ENCODE assay signal across 8 cellular contexts in the genomic region with DNA sequence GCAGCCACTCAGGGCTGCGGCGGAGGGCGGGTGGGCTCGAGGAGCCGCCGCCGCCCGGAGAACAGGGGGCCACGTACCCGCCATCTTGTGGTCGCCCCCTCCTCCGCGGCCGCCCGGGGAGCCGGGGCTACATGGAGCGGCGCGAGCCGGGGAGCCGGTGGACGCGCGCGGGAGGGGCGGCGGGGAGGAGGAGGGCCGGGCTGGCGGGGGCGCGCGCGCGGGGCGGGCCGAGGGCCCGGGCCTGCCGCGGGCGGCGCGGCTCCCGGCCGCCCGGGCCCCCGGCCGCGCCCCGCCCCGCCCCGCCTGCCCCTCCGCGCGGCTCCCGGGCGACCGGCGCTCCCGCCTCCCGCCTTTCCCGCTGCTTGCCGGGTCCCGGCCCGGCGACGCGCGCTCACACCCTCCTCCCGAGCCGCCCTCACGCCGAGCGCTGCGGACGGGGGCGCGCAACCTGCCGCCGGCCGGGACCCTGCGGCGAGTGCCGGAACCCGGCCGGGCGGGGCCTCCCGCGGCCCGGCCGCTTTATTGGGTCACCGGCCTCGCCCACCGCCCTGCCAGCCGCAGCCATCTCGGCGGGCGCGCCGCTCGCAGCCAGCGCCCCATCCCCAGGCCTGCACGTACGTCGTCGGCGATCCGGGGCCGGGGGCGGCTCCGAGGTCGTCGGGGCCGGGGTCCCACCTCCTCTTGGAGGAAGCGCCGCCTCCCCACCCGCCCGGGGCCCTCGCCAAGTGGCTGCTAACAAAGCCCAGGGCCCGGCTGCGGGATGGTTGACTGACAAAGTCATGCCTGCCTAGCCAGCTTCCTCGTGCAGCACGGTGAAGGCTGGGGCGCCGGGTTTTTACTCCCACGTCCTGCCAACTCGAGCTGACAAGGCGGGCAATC. TPM values are rescaled to one million over a fixed set of nuclear protein-coding genes. Genes with fewer than 3 reads are reported as not detected.
DNase-seq lines count a peak whose midpoint lies in the region; FAIRE-seq and TF ChIP-seq lines count a peak whose summit lies in the region.

A gene with protein sequence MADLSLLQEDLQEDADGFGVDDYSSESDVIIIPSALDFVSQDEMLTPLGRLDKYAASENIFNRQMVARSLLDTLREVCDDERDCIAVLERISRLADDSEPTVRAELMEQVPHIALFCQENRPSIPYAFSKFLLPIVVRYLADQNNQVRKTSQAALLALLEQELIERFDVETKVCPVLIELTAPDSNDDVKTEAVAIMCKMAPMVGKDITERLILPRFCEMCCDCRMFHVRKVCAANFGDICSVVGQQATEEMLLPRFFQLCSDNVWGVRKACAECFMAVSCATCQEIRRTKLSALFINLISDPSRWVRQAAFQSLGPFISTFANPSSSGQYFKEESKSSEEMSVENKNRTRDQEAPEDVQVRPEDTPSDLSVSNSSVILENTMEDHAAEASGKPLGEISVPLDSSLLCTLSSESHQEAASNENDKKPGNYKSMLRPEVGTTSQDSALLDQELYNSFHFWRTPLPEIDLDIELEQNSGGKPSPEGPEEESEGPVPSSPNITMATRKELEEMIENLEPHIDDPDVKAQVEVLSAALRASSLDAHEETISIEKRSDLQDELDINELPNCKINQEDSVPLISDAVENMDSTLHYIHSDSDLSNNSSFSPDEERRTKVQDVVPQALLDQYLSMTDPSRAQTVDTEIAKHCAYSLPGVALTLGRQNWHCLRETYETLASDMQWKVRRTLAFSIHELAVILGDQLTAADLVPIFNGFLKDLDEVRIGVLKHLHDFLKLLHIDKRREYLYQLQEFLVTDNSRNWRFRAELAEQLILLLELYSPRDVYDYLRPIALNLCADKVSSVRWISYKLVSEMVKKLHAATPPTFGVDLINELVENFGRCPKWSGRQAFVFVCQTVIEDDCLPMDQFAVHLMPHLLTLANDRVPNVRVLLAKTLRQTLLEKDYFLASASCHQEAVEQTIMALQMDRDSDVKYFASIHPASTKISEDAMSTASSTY (minus strand): TSS at position 159 of the 879 bp plus-strand sequence. CDS start 75 bp downstream, at position 84.

- intact Hi-C loops in vagina (cut with DNase I) = no loop called here

- H3K4me3 ChIP-seq in astrocyte (ENCODE audit: insufficient read depth, low read depth, low read length) (peak within 1 kb of the TSS; percentile 74), vagina (peak within 1 kb of the TSS; percentile 91 to 97)

- no peak for FAIRE-seq in astrocyte (lab: Jason Lieb, UNC)

- no peaks in the 10 kb centered on the region for H3K27me3 Mint-ChIP-seq in astrocyte (ENCODE audit: low read depth, unreplicated experiment)

- H4K20me1 ChIP-seq in astrocyte (ENCODE audit: insufficient read depth, low read length) = peaks cover 32% of the 10 kb centered on the region

- peaks cover 7% of the 10 kb centered on the region for H3K36me3 Mint-ChIP-seq in astrocyte (ENCODE audit: low read depth, unreplicated experiment)

- peak within 1 kb of the TSS; percentile 94 for H3K4me3 Mint-ChIP-seq in astrocyte (ENCODE audit: unreplicated experiment)

- H3K36me3 ChIP-seq in astrocyte (ENCODE audit: insufficient read depth, low read length) (peaks cover 6% of the 10 kb centered on the region), vagina (peaks cover 0 to 8% of the 10 kb centered on the region in 2 donors)

- peaks cover 54% of the 10 kb centered on the region for H3K79me2 ChIP-seq in astrocyte (ENCODE audit: insufficient read depth, low read length)

- H3K27ac ChIP-seq in astrocyte (ENCODE audit: low read depth, low read length) (peak within 1 kb of the TSS; percentile 87), vagina (peak within 1 kb of the TSS; percentile 99)

- TF ChIP-seq POLR2A in vagina (IDR thresholded peaks at IDR 0.05) = peak in 1 of 2 donors; percentile 36

- TF ChIP-seq CTCF in astrocyte (IDR thresholded peaks at IDR 0.05; ENCODE audit: insufficient read depth, low read depth, low read length) (no peak), vagina (IDR thresholded peaks at IDR 0.05) (no peak)

- H3K27me3 ChIP-seq in astrocyte (ENCODE audit: insufficient read depth, low read length) = no peaks in the 10 kb centered on the region
- no peaks in the 10 kb centered on the region for H3K27me3 ChIP-seq in vagina

- peaks cover 33% of the 10 kb centered on the region for H3K4me1 Mint-ChIP-seq in astrocyte (ENCODE audit: low read depth, unreplicated experiment)

- peak within 1 kb of the TSS; percentile 87 for H3K27ac Mint-ChIP-seq in astrocyte (ENCODE audit: unreplicated experiment)

- H2AFZ ChIP-seq in astrocyte (ENCODE audit: low read depth, low read length) = peak within 1 kb of the TSS; percentile 74

- DNase-seq in GM03348 (ENCODE audit: low spot score) (peak; percentile 95), HCEC 1CT (peak; percentile 63), MV-4-11 (lab: John Stamatoyannopoulos, UW) (peak; percentile 24), T-helper 9 cell (peak; percentile 62), astrocyte (ENCODE audit: low read depth) (peak; percentile 55), hepatic stellate cell (ENCODE audit: low spot score) (peak; percentile 71), putamen (ENCODE audit: low spot score) (peak; percentile 73), vagina (ENCODE audit: extremely low spot score in 2 of 2) (no peak)

- peak within 1 kb of the TSS; percentile 94 for H3K9ac ChIP-seq in astrocyte (ENCODE audit: low read length)

- no peaks in the 10 kb centered on the region for H3K9me3 Mint-ChIP-seq in astrocyte (ENCODE audit: unreplicated experiment)

- peak within 1 kb of the TSS; percentile 86 for H3K4me2 ChIP-seq in astrocyte (ENCODE audit: low read length)

- H3K9me3 ChIP-seq in astrocyte (ENCODE audit: insufficient read depth, low read depth, low read length) (no peaks in the 10 kb centered on the region), vagina (no peaks in the 10 kb centered on the region)

- H3K4me1 ChIP-seq in astrocyte (ENCODE audit: insufficient read depth, low read length) (peaks cover 34% of the 10 kb centered on the region), vagina (peaks cover 36% of the 10 kb centered on the region)

RNA-seq across cellular contexts. Expression of the gene that starts here (rescaled TPM):
- total RNA-seq in astrocyte = 131 and 132 TPM in 2 replicates
- 127 TPM for total RNA-seq in vagina

Comparison
In these comparisons a context has a peak if more than half of its experiments do, and no peak if none do; other contexts are left out.
1. DNase-seq: peak in GM03348 (single experiment), HCEC 1CT (single experiment), MV-4-11 (single experiment), T-helper 9 cell (single experiment), astrocyte (single experiment), hepatic stellate cell (single experiment) and putamen (single experiment); none in vagina (0 of 2).